In genomic region chr4:186458050-186458449, GRCh38 we compare ENCODE assay signal across 23 cellular contexts.
"Had no signal": no experiment of that assay in that cellular context is flagged by ENCODE, and none has a peak within 500 bp of the region (broad histone marks: within the 10 kb centered on the region; RNA-seq: fewer than 3 reads in every experiment).

No MANE protein-coding gene starts in this region.

- ATAC-seq: foreskin keratinocyte, gastroesophageal sphincter, heart left ventricle, left cardiac atrium, left lung, left ventricle myocardium superior, lower lobe of right lung, mucosa of descending colon had no signal

- H3K4me1 Mint-ChIP-seq: mesothelial cell of epicardium had no signal

- H3K9me3 ChIP-seq: colonic mucosa, lower lobe of right lung had no signal

- H3K36me3 Mint-ChIP-seq: mesothelial cell of epicardium had no signal

- H3K27me3 Mint-ChIP-seq: dendritic cell treated with granulocyte-macrophage colony-stimulating factor and Interleukin-4, amounts not matched to agents 40 ng/mL and 50 ng/mL, for 4 days had no signal

- H3K4me1 ChIP-seq: colonic mucosa, esophagus muscularis mucosa, foreskin keratinocyte, gastroesophageal sphincter, heart left ventricle, left lung, lower lobe of right lung had no signal

- FAIRE-seq: endothelial cell of umbilical vein, frontal cortex, islet of Langerhans, keratinocyte had no signal

- H3K4me3 ChIP-seq: colonic mucosa, dorsolateral prefrontal cortex, esophagus muscularis mucosa, gastroesophageal sphincter, heart left ventricle, hepatocyte, left lung, lower lobe of right lung, mucosa of descending colon had no signal

- H3K27ac Mint-ChIP-seq: dendritic cell treated with granulocyte-macrophage colony-stimulating factor and Interleukin-4, amounts not matched to agents 40 ng/mL and 50 ng/mL, for 4 days; mesothelial cell of epicardium had no signal

- H3K36me3 ChIP-seq: colonic mucosa, esophagus muscularis mucosa, gastroesophageal sphincter, heart left ventricle, left lung, lower lobe of right lung had no signal

- H3K79me2 ChIP-seq: hepatocyte had no signal

- H3K4me2 ChIP-seq: hepatocyte had no signal

- H3K27ac ChIP-seq: colonic mucosa, dorsolateral prefrontal cortex, esophagus muscularis mucosa, foreskin keratinocyte, gastroesophageal sphincter, heart left ventricle, hepatocyte, left lung, lower lobe of right lung had no signal

- DNase-seq: colonic mucosa; cortex of kidney; dorsolateral prefrontal cortex; effector CD4-positive, alpha-beta T cell; effector memory CD4-positive, alpha-beta T cell; foreskin keratinocyte; heart left ventricle; hypothalamus; left cardiac atrium; left lung; left ventricle myocardium superior; lower lobe of right lung; mesenchymal stem cell; mucosa of descending colon had no signal

- H2AFZ ChIP-seq: hepatocyte had no signal

- H3K27me3 ChIP-seq: colonic mucosa, foreskin keratinocyte, hepatocyte had no signal

- H3K4me3 Mint-ChIP-seq: dendritic cell treated with granulocyte-macrophage colony-stimulating factor and Interleukin-4, amounts not matched to agents 40 ng/mL and 50 ng/mL, for 4 days; mesothelial cell of epicardium had no signal
